20 cellular contexts compared by ENCODE assay signal in the genomic region with DNA sequence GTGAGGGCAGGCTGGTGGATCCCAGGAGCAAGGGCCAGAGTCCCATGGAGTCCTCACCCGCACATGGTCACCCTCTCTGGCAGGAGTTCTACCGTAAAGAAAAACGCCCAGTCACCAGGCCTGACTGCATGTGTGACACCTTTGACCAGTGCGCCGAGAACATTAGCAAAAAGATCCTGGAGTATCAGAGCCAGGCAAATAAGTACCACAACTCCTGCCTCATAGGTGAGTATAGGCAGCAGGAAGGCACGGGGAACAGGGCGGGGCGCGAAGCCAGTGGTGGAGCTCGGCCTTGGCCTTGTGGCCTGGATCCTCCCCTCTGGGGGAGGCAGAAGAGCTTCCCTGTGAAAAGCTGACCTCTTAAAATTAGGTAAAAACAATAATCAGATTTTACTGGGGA.
"Had no signal": no experiment of that assay in that cellular context is flagged by ENCODE, and none has a peak within 500 bp of the region (broad histone marks: within the 10 kb centered on the region; RNA-seq: fewer than 3 reads in every experiment).

No MANE protein-coding gene starts in this region.

- ATAC-seq: activated T-cell treated with anti-CD3 and anti-CD28 coated beads, Interleukin-2, amount 50 U/mL, for 72 hours; naive thymus-derived CD8-positive, alpha-beta T cell had no signal

- H3K27ac ChIP-seq: left ventricle myocardium inferior, neural progenitor cell, sigmoid colon, transverse colon, uterus had no signal

- H3K9ac ChIP-seq: neural progenitor cell had no signal

- H2AFZ ChIP-seq: neural progenitor cell had no signal

- H3K9me3 ChIP-seq: sigmoid colon, uterus had no signal

- H3K36me3 ChIP-seq: neural progenitor cell, transverse colon, uterus had no signal

- DNase-seq: activated CD4-positive, alpha-beta memory T cell treated with anti-CD3 and anti-CD28 coated beads, Interleukin-2, amount 10 ng/mL, durations not matched to agents 7 days and 5 days; activated CD4-positive, alpha-beta T cell treated with anti-CD3 and anti-CD28 coated beads for 48 hours; activated effector memory CD4-positive, alpha-beta T cell treated with anti-CD3 and anti-CD28 coated beads, Interleukin-2, amount 50 U/mL, for 16 hours; activated naive CD4-positive, alpha-beta T cell treated with anti-CD3 and anti-CD28 coated beads, Interleukin-2, amount 10 ng/mL, durations not matched to agents 7 days and 5 days; activated T-cell treated with anti-CD3 and anti-CD28 coated beads, Interleukin-2, amount 50 U/mL, for 72 hours; amygdala; dermis blood vessel endothelial cell; effector CD8-positive, alpha-beta T cell; foreskin melanocyte; immature natural killer cell; kidney glomerular epithelial cell; left ventricle myocardium inferior; naive thymus-derived CD8-positive, alpha-beta T cell; sigmoid colon; stimulated activated CD4-positive, alpha-beta T cell treated with anti-CD3 and anti-CD28 coated beads, Interleukin-2, amount 100 ng/mL, for 48 hours; stimulated activated CD8-positive, alpha-beta memory T cell treated with anti-CD3 and anti-CD28 coated beads, Interleukin-4, amount 100 ng/mL, for 48 hours; stimulated activated naive B cell treated with anti-CD40 and anti-IgM and Interleukin-4, amounts not matched to agents 10 μg/mL and 1 μg/mL and 100 μg/mL, for 72 hours; transverse colon; uterus had no signal

- H3K4me2 ChIP-seq: neural progenitor cell had no signal

- H3K4me3 ChIP-seq: left ventricle myocardium inferior, neural progenitor cell, sigmoid colon, transverse colon, uterus had no signal

- H3K4me1 ChIP-seq: left ventricle myocardium inferior, neural progenitor cell, sigmoid colon, uterus had no signal

- H3K27me3 ChIP-seq: neural progenitor cell, sigmoid colon, transverse colon, uterus had no signal
